ENCODE assay signal across 1 cellular context in genomic region chr13:27535546-27535945, GRCh38.
TF ChIP-seq lines count a peak whose summit lies in the region.

No MANE protein-coding gene starts in this region.

TF ChIP-seq in HepG2, 621 proteins besides CTCF, POLR2A, EP300 and RAD21:
- TF ChIP-seq ATF2 (CRISPR knock-in tag; IDR thresholded peaks at IDR 0.05) (no peak), STAG1 (CRISPR knock-in tag; IDR thresholded peaks at IDR 0.05) (peak; percentile 49), ZNF3 (CRISPR knock-in tag; IDR thresholded peaks at IDR 0.05) (0 out of 2 replicates have a peak, but pooled peaks have one; percentile 60)
